In genomic region chr18:45056907-45057306, GRCh38 we compare ENCODE assay signal across 25 cellular contexts.
A peak's percentile ranks its signal among the peaks of the same experiment; 100 is the strongest.
DNase-seq lines count a peak whose midpoint lies in the region; ATAC-seq and TF ChIP-seq lines count a peak whose summit lies in the region.
"Had no signal": no experiment of that assay in that cellular context is flagged by ENCODE, and none has a peak within 500 bp of the region (broad histone marks: within the 10 kb centered on the region; RNA-seq: fewer than 3 reads in every experiment).

No MANE protein-coding gene starts in this region.

- no peaks in the 10 kb centered on the region for H4K20me1 ChIP-seq in fibroblast of lung (ENCODE audit: control insufficient read depth, extremely low read depth, insufficient read depth, low read length)

- H3K79me2 ChIP-seq in fibroblast of lung (ENCODE audit: control insufficient read depth, insufficient read depth, low read length): no peaks in the 10 kb centered on the region

- DNase-seq in AG04450 (ENCODE audit: low read depth, low spot score) (peak; percentile 6), WTC11 (ENCODE audit: low spot score) (no peak), fibroblast of lung (ENCODE audit: low read depth in 2 of 2) (peak; percentile 9 to 11), neural crest cell (ENCODE audit: low read depth, low spot score) (no peak), right lobe of liver (no peak), NCI-H82 (lab: John Stamatoyannopoulos, UW) (no peak)
- DNase-seq in CD8-positive, alpha-beta T cell: no peak
- DNase-seq: 8988T; activated CD4-positive, alpha-beta T cell treated with anti-CD3 and anti-CD28 coated beads for 1 hour; activated CD8-positive, alpha-beta T cell treated with anti-CD3 and anti-CD28 coated beads, Interleukin-2, amount 10 ng/mL, durations not matched to agents 7 days and 5 days; activated gamma-delta T cell; activated T-cell treated with anti-CD3 and anti-CD28 coated beads for 4 hours; effector memory CD4-positive, alpha-beta T cell; esophagus squamous epithelium; Kasumi-1; mammary epithelial cell; NCI-H1694 treated with DMSO at 0.1 percent for 48 hours; NCI-H2171 treated with DMSO at 0.1 percent for 48 hours; NCI-H524 treated with DMSO at 0.1 percent for 48 hours; spleen; stimulated activated CD4-positive, alpha-beta T cell treated with anti-CD3 and anti-CD28 coated beads, Interleukin-4, amount 100 ng/mL, for 24 hours; T-helper 1 cell; thyroid gland had no signal

- H3K27me3 Mint-ChIP-seq in WTC11 (ENCODE audit: low read depth): no peaks in the 10 kb centered on the region
- H3K27me3 Mint-ChIP-seq in neural crest cell (ENCODE audit: low read depth): no peaks in the 10 kb centered on the region
- no peaks in the 10 kb centered on the region for H3K27me3 Mint-ChIP-seq in CD8-positive, alpha-beta T cell (ENCODE audit: low read depth)

- no peak overlapping the region for H3K4me2 ChIP-seq in fibroblast of lung (ENCODE audit: extremely low read depth, insufficient read depth, low read length)

- no peaks in the 10 kb centered on the region for H3K9me3 Mint-ChIP-seq in WTC11
- peaks cover 7% of the 10 kb centered on the region for H3K9me3 Mint-ChIP-seq in neural crest cell
- H3K9me3 Mint-ChIP-seq in CD8-positive, alpha-beta T cell: no peaks in the 10 kb centered on the region
- H3K9me3 Mint-ChIP-seq: stimulated activated naive CD8-positive, alpha-beta T cell treated with anti-CD3 and anti-CD28 coated beads, Interleukin-15, Interleukin-2, amounts not matched to agents 100 ng/mL and 50 ng/mL, for 24 hours had no signal

- no peak; the same call in 1 of the 2 replicates for TF ChIP-seq CTCF in AG04450 (IDR thresholded peaks at IDR 0.05; ENCODE audit: low read depth, low read length)
- no peak for TF ChIP-seq CTCF in WTC11 (IDR thresholded peaks at IDR 0.05)
- no peak for TF ChIP-seq CTCF in fibroblast of lung (conservative IDR thresholded peaks at IDR 0.05 in 1 of 2, IDR thresholded peaks at IDR 0.05 in 1 of 2; ENCODE audit: low read depth in 1 of 2, low read length in 2 of 2)
- TF ChIP-seq CTCF in neural crest cell (conservative IDR thresholded peaks at IDR 0.05): no peak
- no peak for TF ChIP-seq CTCF in right lobe of liver (IDR thresholded peaks at IDR 0.05)
- no peak for TF ChIP-seq CTCF in CD8-positive, alpha-beta T cell (IDR thresholded peaks at IDR 0.05)

- H3K36me3 Mint-ChIP-seq in WTC11 (no peaks in the 10 kb centered on the region), neural crest cell (ENCODE audit: low read depth) (peaks cover 12% of the 10 kb centered on the region)
- no peaks in the 10 kb centered on the region for H3K36me3 Mint-ChIP-seq in CD8-positive, alpha-beta T cell

- POLR2A ChIA-PET in AG04450 (lab: Yijun Ruan, JAX): no interaction called here
- POLR2A ChIA-PET in WTC11 (lab: Charles Lee): no interaction called here
- POLR2A ChIA-PET in CD8-positive, alpha-beta T cell (lab: Charles Lee): no interaction called here

- H3K4me3 Mint-ChIP-seq in WTC11: no peak overlapping the region
- H3K4me3 Mint-ChIP-seq in neural crest cell: no peak overlapping the region
- no peak overlapping the region for H3K4me3 Mint-ChIP-seq in CD8-positive, alpha-beta T cell
- H3K4me3 Mint-ChIP-seq: activated CD8-positive, alpha-beta T cell treated with anti-CD3 and anti-CD28 coated beads, Interleukin-2, amount 10 ng/mL, durations not matched to agents 7 days and 5 days; stimulated activated naive CD8-positive, alpha-beta T cell treated with anti-CD3 and anti-CD28 coated beads, Interleukin-15, Interleukin-2, amounts not matched to agents 100 ng/mL and 50 ng/mL, for 24 hours had no signal

- H2AFZ ChIP-seq in fibroblast of lung (ENCODE audit: low read length): no peak overlapping the region

- intact Hi-C loops in right lobe of liver (cut with DNase I): no loop called here
- intact Hi-C loops in CD8-positive, alpha-beta T cell (cut with DNase I, micrococcal nuclease): no loop called here

- ATAC-seq in WTC11 (0 out of 2 replicates have a peak, but pooled peaks have one; percentile 28), right lobe of liver (no peak), HG03045 (IDR thresholded peaks at IDR 0.05; ENCODE audit: unreplicated experiment) (no peak)
- ATAC-seq in CD8-positive, alpha-beta T cell: no peak
- ATAC-seq: activated CD8-positive, alpha-beta T cell treated with anti-CD3 and anti-CD28 coated beads, Interleukin-2, amount 10 ng/mL, durations not matched to agents 7 days and 5 days had no signal

- no peak overlapping the region for H3K9ac ChIP-seq in fibroblast of lung (ENCODE audit: insufficient read depth, low read length)

- H3K27ac Mint-ChIP-seq in WTC11: no peak overlapping the region
- peak overlapping the region; percentile 63 for H3K27ac Mint-ChIP-seq in neural crest cell (ENCODE audit: unreplicated experiment)
- H3K27ac Mint-ChIP-seq in CD8-positive, alpha-beta T cell: no peak overlapping the region
- H3K27ac Mint-ChIP-seq: activated CD8-positive, alpha-beta T cell treated with anti-CD3 and anti-CD28 coated beads, Interleukin-2, amount 10 ng/mL, durations not matched to agents 7 days and 5 days; stimulated activated naive CD8-positive, alpha-beta T cell treated with anti-CD3 and anti-CD28 coated beads, Interleukin-15, Interleukin-2, amounts not matched to agents 100 ng/mL and 50 ng/mL, for 24 hours had no signal

- no peak overlapping the region for H3K27ac ChIP-seq in AG04450 (ENCODE audit: low read depth, low read length)
- no peak overlapping the region for H3K27ac ChIP-seq in fibroblast of lung (ENCODE audit: insufficient read depth, low read length)
- no peak overlapping the region for H3K27ac ChIP-seq in right lobe of liver
- H3K27ac ChIP-seq in CD8-positive, alpha-beta T cell (ENCODE audit: low read depth, low read length): no peak overlapping the region
- H3K27ac ChIP-seq: esophagus squamous epithelium, spleen, thyroid gland had no signal

- no peak overlapping the region for H3K4me3 ChIP-seq in AG04450 (ENCODE audit: low read depth, low read length)
- H3K4me3 ChIP-seq in fibroblast of lung (replicated peaks in 1 of 4; ENCODE audit: control extremely low read depth in 1 of 4, insufficient read depth in 1 of 4, low read depth in 3 of 4, low read length in 4 of 4): no peak overlapping the region
- no peak overlapping the region for H3K4me3 ChIP-seq in right lobe of liver
- H3K4me3 ChIP-seq in CD8-positive, alpha-beta T cell (ENCODE audit: low read depth, low read length): no peak overlapping the region
- H3K4me3 ChIP-seq: esophagus squamous epithelium, spleen, thyroid gland had no signal

- H3K36me3 ChIP-seq in fibroblast of lung (ENCODE audit: control insufficient read depth, insufficient read depth, low read length): no peaks in the 10 kb centered on the region
- no peaks in the 10 kb centered on the region for H3K36me3 ChIP-seq in right lobe of liver
- no peaks in the 10 kb centered on the region for H3K36me3 ChIP-seq in CD8-positive, alpha-beta T cell (ENCODE audit: insufficient read depth, low read length)
- H3K36me3 ChIP-seq: esophagus squamous epithelium, spleen, thyroid gland had no signal

- H3K4me1 Mint-ChIP-seq in WTC11 (peaks cover 6% of the 10 kb centered on the region), neural crest cell (peaks cover 56% of the 10 kb centered on the region)
- H3K4me1 Mint-ChIP-seq in CD8-positive, alpha-beta T cell (ENCODE audit: low read depth): no peaks in the 10 kb centered on the region

- H3K4me1 ChIP-seq in fibroblast of lung (ENCODE audit: control insufficient read depth, extremely low read depth, insufficient read depth, low read length) (peaks cover 2% of the 10 kb centered on the region), right lobe of liver (peaks cover 0 to 14% (median 0%) of the 10 kb centered on the region in 4 donors)
- H3K4me1 ChIP-seq in CD8-positive, alpha-beta T cell (ENCODE audit: insufficient read depth, low read length): no peaks in the 10 kb centered on the region
- H3K4me1 ChIP-seq: spleen had no signal

- H3K27me3 ChIP-seq in AG04450 (ENCODE audit: control insufficient read depth, insufficient read depth, low read length) (no peaks in the 10 kb centered on the region), fibroblast of lung (ENCODE audit: control insufficient read depth, insufficient read depth, low read length) (no peaks in the 10 kb centered on the region), right lobe of liver (no peaks in the 10 kb centered on the region)
- H3K27me3 ChIP-seq in CD8-positive, alpha-beta T cell (ENCODE audit: insufficient read depth, low read length): no peaks in the 10 kb centered on the region
- H3K27me3 ChIP-seq: esophagus squamous epithelium, spleen, thyroid gland had no signal

- no peak for TF ChIP-seq POLR2A in right lobe of liver (IDR thresholded peaks at IDR 0.05)

- CTCF ChIA-PET in AG04450 (lab: Charles Lee): interaction anchor here (0.8 kb wide), 1 partner anchor 13 kb away, joined by 4 read pairs; no protein-coding TSS in a partner anchor
- CTCF ChIA-PET in WTC11 (lab: Charles Lee): interaction anchor here (0.8 to 1.1 kb wide), 2 partner anchors 12 to 156 kb away, joined by 3 to 4 read pairs; no protein-coding TSS in a partner anchor
- CTCF ChIA-PET in CD8-positive, alpha-beta T cell (lab: Charles Lee): no interaction called here

- H3K9me3 ChIP-seq in AG04450 (ENCODE audit: control insufficient read depth, insufficient read depth, low read length) (no peaks in the 10 kb centered on the region), fibroblast of lung (ENCODE audit: control insufficient read depth, insufficient read depth, low read depth, low read length) (no peaks in the 10 kb centered on the region), right lobe of liver (no peaks in the 10 kb centered on the region)
- no peaks in the 10 kb centered on the region for H3K9me3 ChIP-seq in CD8-positive, alpha-beta T cell (ENCODE audit: low read length)
- H3K9me3 ChIP-seq: esophagus squamous epithelium, spleen, thyroid gland had no signal

TF ChIP-seq in WTC11, 78 proteins besides CTCF, POLR2A, EP300 and RAD21 (continues in another document):
- TF ChIP-seq E2F4 (CRISPR knock-in tag; IDR thresholded peaks at IDR 0.05; ENCODE audit: borderline replicate concordance, low read depth) (no peak), TEAD1 (CRISPR knock-in tag; IDR thresholded peaks at IDR 0.05) (no peak), SMAD4 (CRISPR knock-in tag; IDR thresholded peaks at IDR 0.05) (no peak), ELF4 (CRISPR knock-in tag; IDR thresholded peaks at IDR 0.05; ENCODE audit: low read depth) (no peak), IRF2 (CRISPR knock-in tag; IDR thresholded peaks at IDR 0.05; ENCODE audit: borderline replicate concordance, low read depth) (no peak)
- TF ChIP-seq, protein P1, sequence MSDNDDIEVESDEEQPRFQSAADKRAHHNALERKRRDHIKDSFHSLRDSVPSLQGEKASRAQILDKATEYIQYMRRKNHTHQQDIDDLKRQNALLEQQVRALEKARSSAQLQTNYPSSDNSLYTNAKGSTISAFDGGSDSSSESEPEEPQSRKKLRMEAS (CRISPR knock-in tag; IDR thresholded peaks at IDR 0.05): no peak

Comparison
In these comparisons a context has a peak if more than half of its experiments do, and no peak if none do; other contexts are left out.
1. DNase-seq: peak in AG04450 (single experiment) and fibroblast of lung (2 of 2); none in WTC11 (single experiment), neural crest cell (single experiment), right lobe of liver (0 of 3), NCI-H82 (single experiment) and CD8-positive, alpha-beta T cell (0 of 7).